Comparison of ENCODE assay signal across 32 cellular contexts in the genomic region with DNA sequence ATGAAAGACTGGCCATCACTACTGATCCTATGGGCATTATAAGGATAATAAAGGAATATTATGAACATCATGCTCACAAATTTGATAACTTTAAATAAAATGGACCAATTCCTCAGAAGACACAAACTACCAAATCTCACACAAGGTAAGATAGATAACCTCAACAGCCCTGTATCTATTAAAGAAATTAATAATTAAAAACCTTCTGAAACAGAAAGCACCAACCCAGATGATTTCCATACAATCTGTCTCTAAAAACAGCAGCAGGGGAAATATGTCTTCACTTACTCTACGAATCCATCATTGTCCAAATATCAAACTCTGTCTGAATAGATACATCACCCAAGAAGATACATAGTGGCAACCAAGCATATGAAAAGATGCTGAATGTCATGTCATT.
"Had no signal": no experiment of that assay in that cellular context is flagged by ENCODE, and none has a peak within 500 bp of the region (broad histone marks: within the 10 kb centered on the region; RNA-seq: fewer than 3 reads in every experiment).

No MANE protein-coding gene starts in this region.

- H3K27ac Mint-ChIP-seq: activated CD4-positive, alpha-beta memory T cell treated with anti-CD3 and anti-CD28 coated beads for 36 hours; activated CD4-positive, alpha-beta T cell treated with anti-CD3 and anti-CD28 coated beads for 36 hours; activated CD4-positive, alpha-beta T cell treated with anti-CD3 and anti-CD28 coated beads, Interleukin-2, amount 10 ng/mL, durations not matched to agents 24 days and 14 days; activated CD8-positive, alpha-beta memory T cell treated with anti-CD3 and anti-CD28 coated beads, Interleukin-2, amount 10 ng/mL, durations not matched to agents 7 days and 5 days; activated CD8-positive, alpha-beta T cell treated with anti-CD3 and anti-CD28 coated beads, Interleukin-2, amount 10 ng/mL, durations not matched to agents 7 days and 5 days; activated naive CD4-positive, alpha-beta T cell treated with anti-CD3 and anti-CD28 coated beads, Interleukin-2, amount 10 ng/mL, durations not matched to agents 7 days and 5 days; activated naive CD8-positive, alpha-beta T cell; activated T-helper 1 cell treated with anti-CD3 and anti-CD28 coated beads, Interleukin-12 subunit alpha, Interleukin-12 subunit beta, Interleukin-2, Interleukin-4 antibody, amounts not matched to agents 30 ng/mL and 10 ng/mL and 1 ng/mL, durations not matched to agents 14 hours and 24 hours and 36 hours had no signal

- DNase-seq: activated CD4-positive, alpha-beta memory T cell treated with anti-CD3 and anti-CD28 coated beads for 36 hours; activated CD4-positive, alpha-beta T cell treated with anti-CD3 and anti-CD28 coated beads for 36 hours; activated CD4-positive, alpha-beta T cell treated with anti-CD3 and anti-CD28 coated beads, Interleukin-2, amount 10 ng/mL, durations not matched to agents 24 days and 14 days; activated CD4-positive, CD25-positive, alpha-beta regulatory T cell; activated CD4-positive, CD25-positive, alpha-beta regulatory T cell treated with anti-CD3 and anti-CD28 coated beads, Interleukin-2, amount 50 U/mL, for 72 hours; activated CD8-positive, alpha-beta memory T cell treated with anti-CD3 and anti-CD28 coated beads, Interleukin-2, amount 10 ng/mL, durations not matched to agents 7 days and 5 days; activated CD8-positive, alpha-beta memory T cell treated with anti-CD3 and anti-CD28 coated beads, Interleukin-2, amount 50 U/mL, for 4 hours; activated CD8-positive, alpha-beta T cell treated with anti-CD3 and anti-CD28 coated beads, Interleukin-2, amount 10 ng/mL, durations not matched to agents 7 days and 5 days; activated gamma-delta T cell; activated naive CD4-positive, alpha-beta T cell; activated naive CD4-positive, alpha-beta T cell treated with anti-CD3 and anti-CD28 coated beads, Interleukin-2, amount 10 ng/mL, durations not matched to agents 7 days and 5 days; activated T-cell treated with anti-CD3 and anti-CD28 coated beads, Interleukin-2, amount 50 U/mL, for 1 hour; activated T-cell treated with anti-CD3 and anti-CD28 coated beads, Interleukin-2, amount 50 U/mL, for 48 hours; amniotic stem cell; anterior cingulate cortex; body of pancreas; caudate nucleus; cortex of kidney; dermis blood vessel endothelial cell; effector CD8-positive, alpha-beta T cell; esophagus squamous epithelium; foreskin melanocyte; heart right ventricle; T-helper 2 cell had no signal

- H3K9me3 ChIP-seq: body of pancreas, esophagus squamous epithelium, gastroesophageal sphincter, heart right ventricle had no signal

- H3K27ac ChIP-seq: body of pancreas, epithelial cell of prostate, esophagus squamous epithelium, gastroesophageal sphincter, heart right ventricle, hepatocyte had no signal

- H3K27me3 ChIP-seq: body of pancreas, esophagus squamous epithelium, gastroesophageal sphincter, heart right ventricle, hepatocyte had no signal

- H3K4me1 ChIP-seq: gastroesophageal sphincter, heart right ventricle had no signal

- H2AFZ ChIP-seq: hepatocyte had no signal

- H3K4me2 ChIP-seq: hepatocyte had no signal

- H3K4me3 ChIP-seq: body of pancreas, esophagus squamous epithelium, gastroesophageal sphincter, heart right ventricle, hepatocyte had no signal

- FAIRE-seq: colon, endometrium, endothelial cell of umbilical vein had no signal

- H3K9me3 Mint-ChIP-seq: activated CD4-positive, alpha-beta memory T cell treated with anti-CD3 and anti-CD28 coated beads for 36 hours; activated CD4-positive, alpha-beta T cell treated with anti-CD3 and anti-CD28 coated beads, Interleukin-2, amount 10 ng/mL, durations not matched to agents 24 days and 14 days; activated naive CD4-positive, alpha-beta T cell treated with anti-CD3 and anti-CD28 coated beads, Interleukin-2, amount 10 ng/mL, durations not matched to agents 7 days and 5 days; activated T-helper 1 cell treated with anti-CD3 and anti-CD28 coated beads, Interleukin-12 subunit alpha, Interleukin-12 subunit beta, Interleukin-2, Interleukin-4 antibody, amounts not matched to agents 30 ng/mL and 10 ng/mL and 1 ng/mL, durations not matched to agents 14 hours and 24 hours and 36 hours had no signal

- H3K36me3 Mint-ChIP-seq: activated CD4-positive, alpha-beta memory T cell treated with anti-CD3 and anti-CD28 coated beads for 36 hours; activated naive CD4-positive, alpha-beta T cell treated with anti-CD3 and anti-CD28 coated beads, Interleukin-2, amount 10 ng/mL, durations not matched to agents 7 days and 5 days had no signal

- H3K27me3 Mint-ChIP-seq: activated CD4-positive, alpha-beta memory T cell treated with anti-CD3 and anti-CD28 coated beads for 36 hours; activated CD4-positive, alpha-beta T cell treated with anti-CD3 and anti-CD28 coated beads for 36 hours; activated CD4-positive, alpha-beta T cell treated with anti-CD3 and anti-CD28 coated beads, Interleukin-2, amount 10 ng/mL, durations not matched to agents 24 days and 14 days; activated CD8-positive, alpha-beta memory T cell treated with anti-CD3 and anti-CD28 coated beads, Interleukin-2, amount 10 ng/mL, durations not matched to agents 7 days and 5 days; activated naive CD4-positive, alpha-beta T cell treated with anti-CD3 and anti-CD28 coated beads, Interleukin-2, amount 10 ng/mL, durations not matched to agents 7 days and 5 days; activated naive CD8-positive, alpha-beta T cell had no signal

- H3K4me1 Mint-ChIP-seq: activated CD4-positive, alpha-beta T cell treated with anti-CD3 and anti-CD28 coated beads, Interleukin-2, amount 10 ng/mL, durations not matched to agents 24 days and 14 days; activated CD8-positive, alpha-beta memory T cell treated with anti-CD3 and anti-CD28 coated beads, Interleukin-2, amount 10 ng/mL, durations not matched to agents 7 days and 5 days; activated naive CD4-positive, alpha-beta T cell treated with anti-CD3 and anti-CD28 coated beads, Interleukin-2, amount 10 ng/mL, durations not matched to agents 7 days and 5 days had no signal

- H3K4me3 Mint-ChIP-seq: activated CD4-positive, alpha-beta memory T cell treated with anti-CD3 and anti-CD28 coated beads for 36 hours; activated CD4-positive, alpha-beta T cell treated with anti-CD3 and anti-CD28 coated beads for 36 hours; activated CD4-positive, alpha-beta T cell treated with anti-CD3 and anti-CD28 coated beads, Interleukin-2, amount 10 ng/mL, durations not matched to agents 24 days and 14 days; activated CD8-positive, alpha-beta memory T cell treated with anti-CD3 and anti-CD28 coated beads, Interleukin-2, amount 10 ng/mL, durations not matched to agents 7 days and 5 days; activated CD8-positive, alpha-beta T cell treated with anti-CD3 and anti-CD28 coated beads, Interleukin-2, amount 10 ng/mL, durations not matched to agents 7 days and 5 days; activated naive CD4-positive, alpha-beta T cell treated with anti-CD3 and anti-CD28 coated beads, Interleukin-2, amount 10 ng/mL, durations not matched to agents 7 days and 5 days; activated naive CD8-positive, alpha-beta T cell; activated T-helper 1 cell treated with anti-CD3 and anti-CD28 coated beads, Interleukin-12 subunit alpha, Interleukin-12 subunit beta, Interleukin-2, Interleukin-4 antibody, amounts not matched to agents 30 ng/mL and 10 ng/mL and 1 ng/mL, durations not matched to agents 14 hours and 24 hours and 36 hours had no signal

- ATAC-seq: activated CD4-positive, alpha-beta T cell treated with anti-CD3 and anti-CD28 coated beads for 36 hours; activated CD8-positive, alpha-beta memory T cell treated with anti-CD3 and anti-CD28 coated beads, Interleukin-2, amount 10 ng/mL, durations not matched to agents 7 days and 5 days; activated CD8-positive, alpha-beta T cell treated with anti-CD3 and anti-CD28 coated beads, Interleukin-2, amount 10 ng/mL, durations not matched to agents 7 days and 5 days; body of pancreas; gastroesophageal sphincter; heart right ventricle had no signal
